Comparison of ENCODE assay signal across 37 cellular contexts in genomic region chr7:153043440-153043839, GRCh38.
"Had no signal": no experiment of that assay in that cellular context is flagged by ENCODE, and none has a peak within 500 bp of the region (broad histone marks: within the 10 kb centered on the region; RNA-seq: fewer than 3 reads in every experiment).

No MANE protein-coding gene starts in this region.

- H3K36me3 ChIP-seq: ascending aorta, cardiac muscle cell had no signal

- H3K27me3 ChIP-seq: ascending aorta, cardiac muscle cell had no signal

- H3K4me3 Mint-ChIP-seq: activated B cell treated with CpG ODN at 0.5 μM for 24 hours; activated CD4-positive, alpha-beta memory T cell treated with anti-CD3 and anti-CD28 coated beads, Interleukin-2, amount 10 ng/mL, durations not matched to agents 7 days and 5 days; activated CD4-positive, alpha-beta T cell treated with anti-CD3 and anti-CD28 coated beads, Interleukin-2, amount 10 ng/mL, durations not matched to agents 24 days and 14 days; activated CD8-positive, alpha-beta memory T cell treated with anti-CD3 and anti-CD28 coated beads, Interleukin-2, amount 10 ng/mL, durations not matched to agents 7 days and 5 days; activated CD8-positive, alpha-beta T cell treated with anti-CD3 and anti-CD28 coated beads, Interleukin-2, amount 10 ng/mL, durations not matched to agents 7 days and 5 days; activated naive CD4-positive, alpha-beta T cell treated with anti-CD3 and anti-CD28 coated beads, Interleukin-2, amount 10 ng/mL, durations not matched to agents 7 days and 5 days; activated naive CD4-positive, alpha-beta T cell treated with anti-CD3 and anti-CD28 coated beads, Interleukin-2, amount 50 U/mL, for 24 hours; activated naive CD8-positive, alpha-beta T cell; activated naive CD8-positive, alpha-beta T cell treated with anti-CD3 and anti-CD28 coated beads, Interleukin-2, amount 10 ng/mL, durations not matched to agents 7 days and 5 days; activated naive CD8-positive, alpha-beta T cell treated with anti-CD3 and anti-CD28 coated beads, Interleukin-2, amount 50 U/mL, for 24 hours; activated T-cell treated with anti-CD3 and anti-CD28 coated beads, Interleukin-2, amount 50 U/mL, for 24 hours; brain; central memory CD8-positive, alpha-beta T cell; T-helper 1 cell treated with Interleukin-12 subunit alpha and Interleukin-12 subunit beta and Interleukin-4 antibody, amounts not matched to agents 30 μg/mL and 1 μg/mL, for 36 hours; T-helper 2 cell treated with Interferon-gamma antibody and Interleukin-4, amounts not matched to agents 5 μg/mL and 100 μg/mL, for 36 hours had no signal

- H3K9me3 ChIP-seq: ascending aorta had no signal

- ATAC-seq: activated CD8-positive, alpha-beta memory T cell treated with anti-CD3 and anti-CD28 coated beads, Interleukin-2, amount 10 ng/mL, durations not matched to agents 7 days and 5 days; activated CD8-positive, alpha-beta T cell treated with anti-CD3 and anti-CD28 coated beads, Interleukin-2, amount 10 ng/mL, durations not matched to agents 7 days and 5 days; activated naive CD8-positive, alpha-beta T cell treated with anti-CD3 and anti-CD28 coated beads, Interleukin-2, amount 50 U/mL, for 24 hours had no signal

- H3K4me1 Mint-ChIP-seq: activated B cell treated with CpG ODN at 0.5 μM for 24 hours; activated CD4-positive, alpha-beta memory T cell treated with anti-CD3 and anti-CD28 coated beads, Interleukin-2, amount 10 ng/mL, durations not matched to agents 7 days and 5 days; activated CD4-positive, alpha-beta T cell treated with anti-CD3 and anti-CD28 coated beads, Interleukin-2, amount 10 ng/mL, durations not matched to agents 24 days and 14 days; activated CD8-positive, alpha-beta memory T cell treated with anti-CD3 and anti-CD28 coated beads, Interleukin-2, amount 10 ng/mL, durations not matched to agents 7 days and 5 days; activated naive CD4-positive, alpha-beta T cell treated with anti-CD3 and anti-CD28 coated beads, Interleukin-2, amount 10 ng/mL, durations not matched to agents 7 days and 5 days; activated naive CD4-positive, alpha-beta T cell treated with anti-CD3 and anti-CD28 coated beads, Interleukin-2, amount 50 U/mL, for 24 hours; activated naive CD8-positive, alpha-beta T cell treated with anti-CD3 and anti-CD28 coated beads, Interleukin-2, amount 10 ng/mL, durations not matched to agents 7 days and 5 days; activated naive CD8-positive, alpha-beta T cell treated with anti-CD3 and anti-CD28 coated beads, Interleukin-2, amount 50 U/mL, for 24 hours; brain; central memory CD8-positive, alpha-beta T cell had no signal

- H3K27ac ChIP-seq: ascending aorta, cardiac muscle cell, VCaP had no signal

- FAIRE-seq: bronchial epithelial cell, TTC549 had no signal

- H3K27ac Mint-ChIP-seq: activated B cell treated with CpG ODN at 0.5 μM for 24 hours; activated CD4-positive, alpha-beta memory T cell treated with anti-CD3 and anti-CD28 coated beads, Interleukin-2, amount 10 ng/mL, durations not matched to agents 7 days and 5 days; activated CD4-positive, alpha-beta T cell treated with anti-CD3 and anti-CD28 coated beads, Interleukin-2, amount 10 ng/mL, durations not matched to agents 24 days and 14 days; activated CD8-positive, alpha-beta memory T cell treated with anti-CD3 and anti-CD28 coated beads, Interleukin-2, amount 10 ng/mL, durations not matched to agents 7 days and 5 days; activated CD8-positive, alpha-beta T cell treated with anti-CD3 and anti-CD28 coated beads, Interleukin-2, amount 10 ng/mL, durations not matched to agents 7 days and 5 days; activated naive CD4-positive, alpha-beta T cell treated with anti-CD3 and anti-CD28 coated beads, Interleukin-2, amount 10 ng/mL, durations not matched to agents 7 days and 5 days; activated naive CD4-positive, alpha-beta T cell treated with anti-CD3 and anti-CD28 coated beads, Interleukin-2, amount 50 U/mL, for 24 hours; activated naive CD8-positive, alpha-beta T cell; activated naive CD8-positive, alpha-beta T cell treated with anti-CD3 and anti-CD28 coated beads, Interleukin-2, amount 10 ng/mL, durations not matched to agents 7 days and 5 days; activated naive CD8-positive, alpha-beta T cell treated with anti-CD3 and anti-CD28 coated beads, Interleukin-2, amount 50 U/mL, for 24 hours; activated T-cell treated with anti-CD3 and anti-CD28 coated beads, Interleukin-2, amount 50 U/mL, for 24 hours; activated T-helper 2 cell treated with anti-CD3 and anti-CD28 coated beads, Interferon-gamma antibody, Interleukin-2, Interleukin-4, amounts not matched to agents 10 μg/mL and 5 μg/mL and 100 μg/mL, durations not matched to agents 14 hours and 24 hours and 36 hours; brain; T-helper 1 cell treated with Interleukin-12 subunit alpha and Interleukin-12 subunit beta and Interleukin-4 antibody, amounts not matched to agents 30 μg/mL and 1 μg/mL, for 36 hours; T-helper 2 cell treated with Interferon-gamma antibody and Interleukin-4, amounts not matched to agents 5 μg/mL and 100 μg/mL, for 36 hours had no signal

- H3K4me1 ChIP-seq: ascending aorta had no signal

- H3K27me3 Mint-ChIP-seq: activated B cell treated with CpG ODN at 0.5 μM for 24 hours; activated CD4-positive, alpha-beta memory T cell treated with anti-CD3 and anti-CD28 coated beads, Interleukin-2, amount 10 ng/mL, durations not matched to agents 7 days and 5 days; activated CD4-positive, alpha-beta T cell treated with anti-CD3 and anti-CD28 coated beads, Interleukin-2, amount 10 ng/mL, durations not matched to agents 24 days and 14 days; activated CD8-positive, alpha-beta memory T cell treated with anti-CD3 and anti-CD28 coated beads, Interleukin-2, amount 10 ng/mL, durations not matched to agents 7 days and 5 days; activated naive CD4-positive, alpha-beta T cell treated with anti-CD3 and anti-CD28 coated beads, Interleukin-2, amount 10 ng/mL, durations not matched to agents 7 days and 5 days; activated naive CD8-positive, alpha-beta T cell treated with anti-CD3 and anti-CD28 coated beads, Interleukin-2, amount 50 U/mL, for 24 hours; activated T-cell treated with anti-CD3 and anti-CD28 coated beads, Interleukin-2, amount 50 U/mL, for 24 hours had no signal

- H3K4me3 ChIP-seq: ascending aorta, cardiac muscle cell had no signal

- DNase-seq: activated B cell treated with CpG ODN at 0.5 μM for 24 hours; activated CD4-positive, alpha-beta memory T cell treated with anti-CD3 and anti-CD28 coated beads, Interleukin-2, amount 10 ng/mL, durations not matched to agents 7 days and 5 days; activated CD4-positive, alpha-beta T cell treated with anti-CD3 and anti-CD28 coated beads for 4 hours; activated CD4-positive, alpha-beta T cell treated with anti-CD3 and anti-CD28 coated beads, Interleukin-2, amount 10 ng/mL, durations not matched to agents 24 days and 14 days; activated CD4-positive, alpha-beta T cell treated with anti-CD3 and anti-CD28 coated beads, Interleukin-2, amount 50 U/mL, for 1 hour; activated CD4-positive, alpha-beta T cell treated with anti-CD3 and anti-CD28 coated beads, Interleukin-2, amount 50 U/mL, for 4 hours; activated CD4-positive, CD25-positive, alpha-beta regulatory T cell treated with anti-CD3 and anti-CD28 coated beads, Interleukin-2, amount 50 U/mL, for 72 hours; activated CD8-positive, alpha-beta memory T cell treated with anti-CD3 and anti-CD28 coated beads for 24 hours; activated CD8-positive, alpha-beta memory T cell treated with anti-CD3 and anti-CD28 coated beads, Interleukin-2, amount 10 ng/mL, durations not matched to agents 7 days and 5 days; activated CD8-positive, alpha-beta memory T cell treated with anti-CD3 and anti-CD28 coated beads, Interleukin-2, amount 50 U/mL, for 48 hours; activated CD8-positive, alpha-beta T cell treated with anti-CD3 and anti-CD28 coated beads, Interleukin-2, amount 10 ng/mL, durations not matched to agents 7 days and 5 days; activated effector memory CD4-positive, alpha-beta T cell treated with Interleukin-2 at 50 U/mL for 16 hours; activated gamma-delta T cell; activated naive CD4-positive, alpha-beta T cell treated with anti-CD3 and anti-CD28 coated beads, Interleukin-2, amount 10 ng/mL, durations not matched to agents 7 days and 5 days; activated naive CD4-positive, alpha-beta T cell treated with Interleukin-2 at 50 U/mL for 16 hours; activated naive CD8-positive, alpha-beta T cell treated with anti-CD3 and anti-CD28 coated beads, Interleukin-2, amount 10 ng/mL, durations not matched to agents 7 days and 5 days; activated naive CD8-positive, alpha-beta T cell treated with anti-CD3 and anti-CD28 coated beads, Interleukin-2, amount 50 U/mL, for 24 hours; activated T-cell treated with anti-CD3 and anti-CD28 coated beads, Interleukin-2, amount 50 U/mL, for 24 hours; activated T-cell treated with anti-CD3 and anti-CD28 coated beads, Interleukin-2, amount 50 U/mL, for 48 hours; amygdala; anterior cingulate cortex; caudate nucleus; cerebellar nuclear complex; T-helper 2 cell; T-helper 9 cell had no signal

- H3K36me3 Mint-ChIP-seq: activated CD8-positive, alpha-beta memory T cell treated with anti-CD3 and anti-CD28 coated beads, Interleukin-2, amount 10 ng/mL, durations not matched to agents 7 days and 5 days; activated naive CD4-positive, alpha-beta T cell treated with anti-CD3 and anti-CD28 coated beads, Interleukin-2, amount 10 ng/mL, durations not matched to agents 7 days and 5 days; activated naive CD4-positive, alpha-beta T cell treated with anti-CD3 and anti-CD28 coated beads, Interleukin-2, amount 50 U/mL, for 24 hours; activated naive CD8-positive, alpha-beta T cell; activated naive CD8-positive, alpha-beta T cell treated with anti-CD3 and anti-CD28 coated beads, Interleukin-2, amount 10 ng/mL, durations not matched to agents 7 days and 5 days; brain had no signal

- H3K9me3 Mint-ChIP-seq: activated B cell treated with CpG ODN at 0.5 μM for 24 hours; activated CD4-positive, alpha-beta memory T cell treated with anti-CD3 and anti-CD28 coated beads, Interleukin-2, amount 10 ng/mL, durations not matched to agents 7 days and 5 days; activated CD4-positive, alpha-beta T cell treated with anti-CD3 and anti-CD28 coated beads, Interleukin-2, amount 10 ng/mL, durations not matched to agents 24 days and 14 days; activated naive CD4-positive, alpha-beta T cell treated with anti-CD3 and anti-CD28 coated beads, Interleukin-2, amount 50 U/mL, for 24 hours; activated naive CD8-positive, alpha-beta T cell treated with anti-CD3 and anti-CD28 coated beads, Interleukin-2, amount 10 ng/mL, durations not matched to agents 7 days and 5 days; activated naive CD8-positive, alpha-beta T cell treated with anti-CD3 and anti-CD28 coated beads, Interleukin-2, amount 50 U/mL, for 24 hours; activated T-cell treated with anti-CD3 and anti-CD28 coated beads, Interleukin-2, amount 50 U/mL, for 24 hours; activated T-helper 2 cell treated with anti-CD3 and anti-CD28 coated beads, Interferon-gamma antibody, Interleukin-2, Interleukin-4, amounts not matched to agents 10 μg/mL and 5 μg/mL and 100 μg/mL, durations not matched to agents 14 hours and 24 hours and 36 hours; brain; T-helper 2 cell treated with Interferon-gamma antibody and Interleukin-4, amounts not matched to agents 5 μg/mL and 100 μg/mL, for 36 hours had no signal
